ENCODE assay signal across 20 cellular contexts in the genomic region with DNA sequence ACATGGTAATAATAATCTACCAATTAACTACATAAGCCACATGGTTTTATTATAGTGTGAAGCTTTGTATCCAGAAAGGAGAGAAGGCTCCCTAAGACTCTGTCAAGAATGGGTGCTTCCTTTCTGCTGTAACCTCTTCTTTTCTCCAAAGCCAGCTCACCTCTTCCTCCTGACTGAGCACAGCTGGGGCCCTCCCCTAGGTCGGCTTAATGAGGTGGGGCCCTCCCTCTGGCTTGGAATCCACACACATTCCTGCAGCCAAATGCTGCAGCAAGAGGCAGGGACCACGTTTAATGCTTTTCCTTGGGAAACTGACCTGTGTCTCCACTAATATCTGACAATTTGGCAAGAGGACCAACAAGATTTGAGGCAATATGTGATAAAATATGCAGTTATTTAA.
DNase-seq lines count a peak whose midpoint lies in the region; ATAC-seq and TF ChIP-seq lines count a peak whose summit lies in the region.
"Had no signal": no experiment of that assay in that cellular context is flagged by ENCODE, and none has a peak within 500 bp of the region (broad histone marks: within the 10 kb centered on the region; RNA-seq: fewer than 3 reads in every experiment).

No MANE protein-coding gene starts in this region.

- H3K18ac ChIP-seq in H9 (ENCODE audit: insufficient read length, low read depth, low read length), result no peak overlapping the region
- H3K18ac ChIP-seq in mesenchymal stem cell (ENCODE audit: low read depth in 1 of 2, low read length in 2 of 2), result no peak overlapping the region

- H3T11ph ChIP-seq in H9 (ENCODE audit: low read length), result no peak overlapping the region

- H4K91ac ChIP-seq in H9 (ENCODE audit: insufficient read length, low read depth, low read length) (no peak overlapping the region), mesenchymal stem cell (ENCODE audit: low read length) (no peak overlapping the region)

- H3K4me2 ChIP-seq in H9 (ENCODE audit: insufficient read depth, insufficient read length, low read length) (no peak overlapping the region), mesenchymal stem cell (ENCODE audit: low read length, poor library complexity, severe bottlenecking) (no peak overlapping the region)
- H3K4me2 ChIP-seq: A549; BLaER1 treated with 17β-estradiol and CSF1 and Interleukin-3, amounts not matched to agents 10 nM and 100 nM had no signal

- no peak overlapping the region for H3K9ac ChIP-seq in H9 (ENCODE audit: extremely low read depth, insufficient read length, low read length)
- H3K9ac ChIP-seq in mesenchymal stem cell (ENCODE audit: low read length), result no peak overlapping the region
- H3K9ac ChIP-seq: BLaER1 treated with 17β-estradiol and CSF1 and Interleukin-3, amounts not matched to agents 10 nM and 100 nM had no signal

- no peak overlapping the region for H3K14ac ChIP-seq in H9 (ENCODE audit: insufficient read depth, low read length)
- H3K14ac ChIP-seq in mesenchymal stem cell (ENCODE audit: low read length in 2 of 2), result no peak overlapping the region

- no peak overlapping the region for H3K27ac ChIP-seq in H9 (ENCODE audit: insufficient read length, low read depth, low read length)
- no peak overlapping the region for H3K27ac ChIP-seq in mesenchymal stem cell (ENCODE audit: low read length, poor library complexity, severe bottlenecking)
- H3K27ac ChIP-seq: A549; BLaER1 treated with 17β-estradiol and CSF1 and Interleukin-3, amounts not matched to agents 10 nM and 100 nM; SK-N-MC had no signal

- no CpG with 5 or more reads among the region's 2 CpGs for WGBS in H9 (ENCODE audit: extremely low coverage, insufficient read length, low lambda C conversion rate)
- 6% methylated on average over 1 of the region's 2 CpGs for WGBS in mesenchymal stem cell

- H3K36me3 Mint-ChIP-seq in H9 (ENCODE audit: insufficient read depth in 1 of 3, low read depth in 3 of 3), result no peaks in the 10 kb centered on the region
- H3K36me3 Mint-ChIP-seq: CD8-positive, alpha-beta T cell had no signal

- H3K79me1 ChIP-seq in H9 (ENCODE audit: insufficient read depth, low read depth, low read length, poor library complexity, severe bottlenecking) (no peaks in the 10 kb centered on the region), mesenchymal stem cell (replicated peaks; ENCODE audit: low read length, poor library complexity, severe bottlenecking) (no peaks in the 10 kb centered on the region)

- peaks cover 0 to 2% of the 10 kb centered on the region in 2 experiments; a peak in 1 of 5 replicates for H3K9me3 Mint-ChIP-seq in H9

- no peak overlapping the region for H3K4me3 ChIP-seq in mesenchymal stem cell (ENCODE audit: insufficient read depth in 1 of 2, low read depth in 1 of 2, low read length in 2 of 2)
- H3K4me3 ChIP-seq: A549; BLaER1 treated with 17β-estradiol and CSF1 and Interleukin-3, amounts not matched to agents 10 nM and 100 nM; SK-N-MC had no signal

- H2BK20ac ChIP-seq in H9 (ENCODE audit: low read depth, low read length, poor library complexity, severe bottlenecking), result no peak overlapping the region

- no peaks in the 10 kb centered on the region for H3K36me3 ChIP-seq in mesenchymal stem cell (ENCODE audit: control insufficient read depth in 1 of 2, insufficient read depth in 2 of 2, low read depth in 1 of 2, low read length in 2 of 2)
- H3K36me3 ChIP-seq: BLaER1 treated with 17β-estradiol and CSF1 and Interleukin-3, amounts not matched to agents 10 nM and 100 nM had no signal

- no peaks in the 10 kb centered on the region for H3K79me2 ChIP-seq in H9 (ENCODE audit: insufficient read depth, low read length)

- H4K8ac ChIP-seq in H9 (replicated peaks; ENCODE audit: insufficient read length, low read depth, low read length) (no peak overlapping the region), mesenchymal stem cell (ENCODE audit: low read length) (no peak overlapping the region)

- H2BK15ac ChIP-seq in H9 (ENCODE audit: low read depth, low read length) (no peak overlapping the region), mesenchymal stem cell (ENCODE audit: low read depth, poor library complexity, severe bottlenecking) (no peak overlapping the region)

- H2BK12ac ChIP-seq in H9 (ENCODE audit: insufficient read length, low read depth, low read length) (no peak overlapping the region), mesenchymal stem cell (ENCODE audit: low read length in 2 of 2) (no peak overlapping the region)

- H3K56ac ChIP-seq in H9 (ENCODE audit: insufficient read length, low read depth, low read length), result no peak overlapping the region

- H3K27me3 ChIP-seq in H9 (ENCODE audit: insufficient read depth, low read length), result no peaks in the 10 kb centered on the region
- no peaks in the 10 kb centered on the region for H3K27me3 ChIP-seq in mesenchymal stem cell (ENCODE audit: control insufficient read depth in 1 of 2, insufficient read depth in 1 of 2, low read length in 2 of 2)
- H3K27me3 ChIP-seq: BLaER1 treated with 17β-estradiol and CSF1 and Interleukin-3, amounts not matched to agents 10 nM and 100 nM had no signal

- H2BK120ac ChIP-seq in H9 (ENCODE audit: low read depth, low read length, poor library complexity, severe bottlenecking), result no peak overlapping the region
- no peak overlapping the region for H2BK120ac ChIP-seq in mesenchymal stem cell (ENCODE audit: low read depth, low read length)

- no peak for TF ChIP-seq CTCF in H9 (conservative IDR thresholded peaks at IDR 0.05)

- no peak overlapping the region for H3K4me3 Mint-ChIP-seq in H9
- H3K4me3 Mint-ChIP-seq: CD8-positive, alpha-beta T cell had no signal

- no peak overlapping the region for H4K5ac ChIP-seq in H9 (ENCODE audit: insufficient read length, low read depth, low read length)

- H3K23me2 ChIP-seq in H9 (ENCODE audit: insufficient read length, low read depth, low read length, poor library complexity, severe bottlenecking), result no peaks in the 10 kb centered on the region

- peak; percentile 44 for DNase-seq in Daoy (ENCODE audit: low read depth)
- DNase-seq in H9, result peak; percentile 41
- peak; percentile 19 for DNase-seq in astrocyte of the hippocampus (ENCODE audit: low read depth, low spot score)
- DNase-seq in kidney tubule cell (ENCODE audit: low spot score), result peak; percentile 10
- DNase-seq in DMS53 (lab: John Stamatoyannopoulos, UW), result no peak
- no peak for DNase-seq in mesenchymal stem cell
- DNase-seq: Calu3; CD8-positive, alpha-beta T cell; DMS79 treated with DMSO at 0.1 percent for 48 hours; KBM-7; NCI-H1105; NCI-H1930; OCI-M1; SHP77 had no signal

- H3K27ac Mint-ChIP-seq in H9, result no peak overlapping the region
- H3K27ac Mint-ChIP-seq: CD8-positive, alpha-beta T cell had no signal

- H3K9me3 ChIP-seq in H9 (ENCODE audit: control insufficient read depth, low read depth, low read length) (no peaks in the 10 kb centered on the region), mesenchymal stem cell (ENCODE audit: control insufficient read depth, low read length) (no peaks in the 10 kb centered on the region)
- H3K9me3 ChIP-seq: A549; BLaER1 treated with 17β-estradiol and CSF1 and Interleukin-3, amounts not matched to agents 10 nM and 100 nM had no signal

- no peak overlapping the region for H2AK5ac ChIP-seq in H9 (ENCODE audit: insufficient read length, low read length)
- H2AK5ac ChIP-seq in mesenchymal stem cell (ENCODE audit: low read length, severe bottlenecking), result no peak overlapping the region

- ATAC-seq in HG03196 (IDR thresholded peaks at IDR 0.05; ENCODE audit: unreplicated experiment), result no peak
- ATAC-seq in GM19023 (IDR thresholded peaks at IDR 0.05; ENCODE audit: unreplicated experiment), result no peak
- ATAC-seq: A549; CD8-positive, alpha-beta T cell; HepG2 had no signal

- no peaks in the 10 kb centered on the region for H3K4me1 Mint-ChIP-seq in H9

- no peak overlapping the region for H2AFZ ChIP-seq in H9 (ENCODE audit: low read length)
- no peak overlapping the region for H2AFZ ChIP-seq in mesenchymal stem cell (ENCODE audit: low read depth, low read length)

- no peaks in the 10 kb centered on the region; the same call in 1 of the 2 replicates for H3K4me1 ChIP-seq in H9 (ENCODE audit: insufficient read depth, low read length)
- H3K4me1 ChIP-seq in mesenchymal stem cell (ENCODE audit: control insufficient read depth, insufficient read depth, low read depth, low read length), result no peaks in the 10 kb centered on the region
- H3K4me1 ChIP-seq: A549; BLaER1 treated with 17β-estradiol and CSF1 and Interleukin-3, amounts not matched to agents 10 nM and 100 nM had no signal

- H3K4ac ChIP-seq in H9 (ENCODE audit: low read depth, low read length) (no peak overlapping the region), mesenchymal stem cell (ENCODE audit: low read depth in 1 of 2, low read length in 2 of 2) (no peak overlapping the region)

- no peak overlapping the region for H2BK5ac ChIP-seq in H9 (ENCODE audit: insufficient read length, low read length)
- H2BK5ac ChIP-seq in mesenchymal stem cell (ENCODE audit: low read depth, low read length, poor library complexity, severe bottlenecking), result no peak overlapping the region

- H3K27me3 Mint-ChIP-seq in H9 (ENCODE audit: low read depth), result peaks cover 2% of the 10 kb centered on the region; the same call in 1 of the 2 replicates

- no peaks in the 10 kb centered on the region for H4K20me1 ChIP-seq in H9 (ENCODE audit: control insufficient read depth, insufficient read depth, insufficient read length)
- H4K20me1 ChIP-seq: BLaER1 treated with 17β-estradiol and CSF1 and Interleukin-3, amounts not matched to agents 10 nM and 100 nM had no signal

- H3K23ac ChIP-seq in H9 (ENCODE audit: insufficient read length, low read depth, low read length) (no peak overlapping the region), mesenchymal stem cell (ENCODE audit: low read length in 2 of 2) (no peak overlapping the region)

Comparison
In these comparisons a context has a peak if more than half of its experiments do, and no peak if none do; other contexts are left out.
1. DNase-seq: peak in Daoy (single experiment), H9 (single experiment), astrocyte of the hippocampus (single experiment) and kidney tubule cell (single experiment); none in DMS53 (single experiment) and mesenchymal stem cell (single experiment).